In the genomic region with DNA sequence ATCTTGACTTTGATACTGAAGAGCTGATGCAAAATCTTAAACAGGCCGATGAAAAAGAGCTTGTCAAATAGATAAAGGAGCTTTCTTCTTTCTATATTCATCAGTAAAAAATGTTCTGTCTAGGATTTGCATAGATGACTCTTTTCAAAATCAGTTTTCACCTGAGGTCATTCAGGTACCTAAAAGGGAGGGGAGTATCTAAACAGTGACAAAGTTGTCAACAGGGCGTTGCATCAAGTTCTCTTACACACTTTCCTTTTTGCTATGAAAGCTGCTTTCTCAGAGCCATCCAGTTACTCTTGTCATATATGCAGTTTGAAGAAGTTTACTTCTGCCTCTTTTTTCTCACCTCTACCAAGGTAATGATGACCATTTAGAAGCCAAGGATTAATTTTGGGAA, we compare ENCODE assay signal across 1 cellular context.
TF ChIP-seq lines count a peak whose summit lies in the region.

No MANE protein-coding gene starts in this region.

TF ChIP-seq in WTC11, 78 proteins besides CTCF, POLR2A, EP300 and RAD21 (continued from another document):
- TF ChIP-seq, protein P1, sequence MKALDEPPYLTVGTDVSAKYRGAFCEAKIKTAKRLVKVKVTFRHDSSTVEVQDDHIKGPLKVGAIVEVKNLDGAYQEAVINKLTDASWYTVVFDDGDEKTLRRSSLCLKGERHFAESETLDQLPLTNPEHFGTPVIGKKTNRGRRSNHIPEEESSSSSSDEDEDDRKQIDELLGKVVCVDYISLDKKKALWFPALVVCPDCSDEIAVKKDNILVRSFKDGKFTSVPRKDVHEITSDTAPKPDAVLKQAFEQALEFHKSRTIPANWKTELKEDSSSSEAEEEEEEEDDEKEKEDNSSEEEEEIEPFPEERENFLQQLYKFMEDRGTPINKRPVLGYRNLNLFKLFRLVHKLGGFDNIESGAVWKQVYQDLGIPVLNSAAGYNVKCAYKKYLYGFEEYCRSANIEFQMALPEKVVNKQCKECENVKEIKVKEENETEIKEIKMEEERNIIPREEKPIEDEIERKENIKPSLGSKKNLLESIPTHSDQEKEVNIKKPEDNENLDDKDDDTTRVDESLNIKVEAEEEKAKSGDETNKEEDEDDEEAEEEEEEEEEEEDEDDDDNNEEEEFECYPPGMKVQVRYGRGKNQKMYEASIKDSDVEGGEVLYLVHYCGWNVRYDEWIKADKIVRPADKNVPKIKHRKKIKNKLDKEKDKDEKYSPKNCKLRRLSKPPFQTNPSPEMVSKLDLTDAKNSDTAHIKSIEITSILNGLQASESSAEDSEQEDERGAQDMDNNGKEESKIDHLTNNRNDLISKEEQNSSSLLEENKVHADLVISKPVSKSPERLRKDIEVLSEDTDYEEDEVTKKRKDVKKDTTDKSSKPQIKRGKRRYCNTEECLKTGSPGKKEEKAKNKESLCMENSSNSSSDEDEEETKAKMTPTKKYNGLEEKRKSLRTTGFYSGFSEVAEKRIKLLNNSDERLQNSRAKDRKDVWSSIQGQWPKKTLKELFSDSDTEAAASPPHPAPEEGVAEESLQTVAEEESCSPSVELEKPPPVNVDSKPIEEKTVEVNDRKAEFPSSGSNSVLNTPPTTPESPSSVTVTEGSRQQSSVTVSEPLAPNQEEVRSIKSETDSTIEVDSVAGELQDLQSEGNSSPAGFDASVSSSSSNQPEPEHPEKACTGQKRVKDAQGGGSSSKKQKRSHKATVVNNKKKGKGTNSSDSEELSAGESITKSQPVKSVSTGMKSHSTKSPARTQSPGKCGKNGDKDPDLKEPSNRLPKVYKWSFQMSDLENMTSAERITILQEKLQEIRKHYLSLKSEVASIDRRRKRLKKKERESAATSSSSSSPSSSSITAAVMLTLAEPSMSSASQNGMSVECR (CRISPR knock-in tag; IDR thresholded peaks at IDR 0.05; ENCODE audit: borderline replicate concordance), result no peak
- TF ChIP-seq, protein P2, sequence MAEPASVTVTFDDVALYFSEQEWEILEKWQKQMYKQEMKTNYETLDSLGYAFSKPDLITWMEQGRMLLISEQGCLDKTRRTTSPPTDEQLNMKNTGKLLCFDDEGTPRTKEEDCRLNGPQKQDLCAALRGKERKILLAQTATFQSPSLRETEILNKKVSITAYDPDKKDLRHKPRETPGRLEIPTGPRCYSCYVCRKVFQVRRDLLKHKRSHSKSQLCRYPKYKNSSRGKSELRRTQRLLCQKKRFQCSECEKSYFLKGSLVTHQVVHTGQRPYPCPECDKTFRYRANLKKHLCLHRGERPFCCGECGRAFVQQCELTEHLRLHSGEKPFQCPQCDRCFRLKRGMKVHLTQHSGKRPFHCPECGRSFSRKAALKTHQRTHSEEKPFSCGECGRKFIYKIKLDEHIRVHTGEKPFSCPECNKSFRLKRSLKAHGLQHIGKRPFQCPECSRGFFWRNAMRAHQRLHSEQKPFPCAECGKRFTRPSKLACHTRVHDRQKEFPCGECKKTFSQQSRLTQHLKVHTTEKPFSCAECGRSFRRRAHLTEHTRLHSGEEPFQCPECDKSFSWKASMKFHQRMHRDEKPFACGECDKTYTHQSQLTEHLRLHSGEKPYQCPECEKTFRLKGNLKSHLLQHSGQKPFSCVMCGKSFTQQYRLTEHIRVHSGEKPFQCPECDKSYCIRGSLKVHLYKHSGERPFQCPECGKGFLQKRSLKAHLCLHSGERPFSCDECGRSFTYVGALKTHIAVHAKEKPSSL (CRISPR knock-in tag; conservative IDR thresholded peaks at IDR 0.05), result no peak
